1 cellular context compared by ENCODE assay signal in genomic region chr2:27663463-27664244, GRCh38.
TF ChIP-seq lines count a peak whose summit lies in the region.

TSS of gene SLC4A1AP (plus strand) at chr2:27663889. CDS start at chr2:27663915, 26 bp downstream.
TSS of gene SUPT7L (minus strand) at chr2:27663614. CDS start at chr2:27662192, 1,422 bp downstream.

TF ChIP-seq in HepG2, 621 proteins besides CTCF, POLR2A, EP300 and RAD21 (continued from another document and continues in another):
- 0 out of 2 replicates have a peak, but pooled peaks have one; percentile 18 for TF ChIP-seq SIX1 (CRISPR knock-in tag; IDR thresholded peaks at IDR 0.05; ENCODE audit: borderline replicate concordance)
- peak; percentile 81; the same call in 1 of the 2 replicates for TF ChIP-seq ZC3H13 (CRISPR knock-in tag; IDR thresholded peaks at IDR 0.05)
- TF ChIP-seq TCF7L2 (IDR thresholded peaks at IDR 0.05; ENCODE audit: low read depth, low read length): no peak
- TF ChIP-seq PLRG1 (conservative IDR thresholded peaks at IDR 0.05): no peak
- TF ChIP-seq ZNF253 (CRISPR knock-in tag; IDR thresholded peaks at IDR 0.05; ENCODE audit: borderline replicate concordance): no peak
- no peak for TF ChIP-seq DZIP1 (CRISPR knock-in tag; IDR thresholded peaks at IDR 0.05)
- TF ChIP-seq CBX1 (IDR thresholded peaks at IDR 0.05; ENCODE audit: low read depth): peak; percentile 55
- peak; percentile 95 for TF ChIP-seq ZNF766 (CRISPR knock-in tag; IDR thresholded peaks at IDR 0.05; ENCODE audit: borderline replicate concordance)
- TF ChIP-seq YEATS4 (CRISPR knock-in tag; IDR thresholded peaks at IDR 0.05; ENCODE audit: borderline replicate concordance): peak; percentile 100
- TF ChIP-seq ZNF772 (CRISPR knock-in tag; IDR thresholded peaks at IDR 0.05): peak; percentile 91
- TF ChIP-seq THRA (CRISPR knock-in tag; IDR thresholded peaks at IDR 0.05; ENCODE audit: borderline replicate concordance): peak; percentile 71
- TF ChIP-seq ZNF546 (CRISPR knock-in tag; conservative IDR thresholded peaks at IDR 0.05): 0 out of 2 replicates have a peak, but pooled peaks have one; percentile 46
- TF ChIP-seq AKNA (CRISPR knock-in tag; IDR thresholded peaks at IDR 0.05; ENCODE audit: borderline replicate concordance): peak; percentile 83; the same call in 1 of the 2 replicates
- 0 out of 2 replicates have a peak, but pooled peaks have one; percentile 21 for TF ChIP-seq HNRNPL (IDR thresholded peaks at IDR 0.05; ENCODE audit: low read depth, low read length)
- TF ChIP-seq KLF16 (CRISPR knock-in tag; IDR thresholded peaks at IDR 0.05): peak in 1 of 2 experiments; percentile 94; a peak in 2 of 4 replicates
- peak; percentile 96; the same call in 1 of the 2 replicates for TF ChIP-seq ZNF737 (CRISPR knock-in tag; IDR thresholded peaks at IDR 0.05; ENCODE audit: borderline replicate concordance)
- 0 out of 2 replicates have a peak, but pooled peaks have one; percentile 68 for TF ChIP-seq MXD1 (CRISPR knock-in tag; IDR thresholded peaks at IDR 0.05)
- no peak for TF ChIP-seq ZNF496 (CRISPR knock-in tag; IDR thresholded peaks at IDR 0.05; ENCODE audit: insufficient replicate concordance)
- TF ChIP-seq ZNF660 (CRISPR knock-in tag; IDR thresholded peaks at IDR 0.05; ENCODE audit: borderline replicate concordance, low read depth): no peak
- TF ChIP-seq MBNL3 (CRISPR knock-in tag; conservative IDR thresholded peaks at IDR 0.05): no peak
- TF ChIP-seq ZNF414 (CRISPR knock-in tag; IDR thresholded peaks at IDR 0.05): peak; percentile 75; the same call in 1 of the 2 replicates
- TF ChIP-seq ZNF350 (CRISPR knock-in tag; IDR thresholded peaks at IDR 0.05; ENCODE audit: borderline replicate concordance, low read depth): peak; percentile 99
- TF ChIP-seq ZNF180 (CRISPR knock-in tag; IDR thresholded peaks at IDR 0.05; ENCODE audit: borderline replicate concordance, low read depth): peak; percentile 76; the same call in 1 of the 2 replicates
- TF ChIP-seq ZNF574 (CRISPR knock-in tag; IDR thresholded peaks at IDR 0.05): peak; percentile 97
- TF ChIP-seq JUND (CRISPR knock-in tag; IDR thresholded peaks at IDR 0.05): peak; percentile 75; the same call in 1 of the 2 replicates
- no peak for TF ChIP-seq SETDB1 (CRISPR knock-in tag; IDR thresholded peaks at IDR 0.05; ENCODE audit: borderline replicate concordance)
- peak; percentile 90; the same call in 1 of the 2 replicates for TF ChIP-seq HOXD1 (CRISPR knock-in tag; IDR thresholded peaks at IDR 0.05)
- peak; percentile 87; the same call in 1 of the 2 replicates for TF ChIP-seq ZNF124 (CRISPR knock-in tag; IDR thresholded peaks at IDR 0.05)
- 0 out of 2 replicates have a peak, but pooled peaks have one; percentile 32 for TF ChIP-seq KLF15 (CRISPR knock-in tag; IDR thresholded peaks at IDR 0.05; ENCODE audit: borderline replicate concordance)
- peak; percentile 54; the same call in 1 of the 2 replicates for TF ChIP-seq ZNF121 (CRISPR knock-in tag; IDR thresholded peaks at IDR 0.05)
- TF ChIP-seq ZNF891 (CRISPR knock-in tag; IDR thresholded peaks at IDR 0.05): peak; percentile 68
- TF ChIP-seq ZNF296 (CRISPR knock-in tag; conservative IDR thresholded peaks at IDR 0.05): peak; percentile 79; the same call in 1 of the 2 replicates
- peak; percentile 92 for TF ChIP-seq KLF12 (CRISPR knock-in tag; IDR thresholded peaks at IDR 0.05; ENCODE audit: borderline replicate concordance)
- TF ChIP-seq ZSCAN22 (CRISPR knock-in tag; IDR thresholded peaks at IDR 0.05): peak; percentile 64; the same call in 1 of the 2 replicates
- no peak for TF ChIP-seq NBN (conservative IDR thresholded peaks at IDR 0.05)
- peak; percentile 92 for TF ChIP-seq ZNF558 (CRISPR knock-in tag; IDR thresholded peaks at IDR 0.05; ENCODE audit: borderline replicate concordance)
- no peak for TF ChIP-seq PHB2 (IDR thresholded peaks at IDR 0.05; ENCODE audit: partially characterized antibody)
- peak; percentile 94 for TF ChIP-seq CHCHD3 (CRISPR knock-in tag; IDR thresholded peaks at IDR 0.05)
- peak; percentile 76 for TF ChIP-seq RBFOX2 (IDR thresholded peaks at IDR 0.05; ENCODE audit: low read depth, low read length)
- peak; percentile 96 for TF ChIP-seq BRD4 (CRISPR knock-in tag; IDR thresholded peaks at IDR 0.05)
- peak; percentile 80; the same call in 1 of the 2 replicates for TF ChIP-seq KDM4B (CRISPR knock-in tag; IDR thresholded peaks at IDR 0.05)
- TF ChIP-seq ZNF615 (CRISPR knock-in tag; IDR thresholded peaks at IDR 0.05; ENCODE audit: borderline replicate concordance): peak; percentile 92
- TF ChIP-seq BRF2 (CRISPR knock-in tag; IDR thresholded peaks at IDR 0.05): peak; percentile 66
- peak; percentile 79 for TF ChIP-seq ZBTB33 (CRISPR knock-in tag; IDR thresholded peaks at IDR 0.05)
- TF ChIP-seq ETS1 (CRISPR knock-in tag; IDR thresholded peaks at IDR 0.05): no peak; the same call in 1 of the 2 replicates
